ENCODE assay signal across 1 cellular context in the genomic region with DNA sequence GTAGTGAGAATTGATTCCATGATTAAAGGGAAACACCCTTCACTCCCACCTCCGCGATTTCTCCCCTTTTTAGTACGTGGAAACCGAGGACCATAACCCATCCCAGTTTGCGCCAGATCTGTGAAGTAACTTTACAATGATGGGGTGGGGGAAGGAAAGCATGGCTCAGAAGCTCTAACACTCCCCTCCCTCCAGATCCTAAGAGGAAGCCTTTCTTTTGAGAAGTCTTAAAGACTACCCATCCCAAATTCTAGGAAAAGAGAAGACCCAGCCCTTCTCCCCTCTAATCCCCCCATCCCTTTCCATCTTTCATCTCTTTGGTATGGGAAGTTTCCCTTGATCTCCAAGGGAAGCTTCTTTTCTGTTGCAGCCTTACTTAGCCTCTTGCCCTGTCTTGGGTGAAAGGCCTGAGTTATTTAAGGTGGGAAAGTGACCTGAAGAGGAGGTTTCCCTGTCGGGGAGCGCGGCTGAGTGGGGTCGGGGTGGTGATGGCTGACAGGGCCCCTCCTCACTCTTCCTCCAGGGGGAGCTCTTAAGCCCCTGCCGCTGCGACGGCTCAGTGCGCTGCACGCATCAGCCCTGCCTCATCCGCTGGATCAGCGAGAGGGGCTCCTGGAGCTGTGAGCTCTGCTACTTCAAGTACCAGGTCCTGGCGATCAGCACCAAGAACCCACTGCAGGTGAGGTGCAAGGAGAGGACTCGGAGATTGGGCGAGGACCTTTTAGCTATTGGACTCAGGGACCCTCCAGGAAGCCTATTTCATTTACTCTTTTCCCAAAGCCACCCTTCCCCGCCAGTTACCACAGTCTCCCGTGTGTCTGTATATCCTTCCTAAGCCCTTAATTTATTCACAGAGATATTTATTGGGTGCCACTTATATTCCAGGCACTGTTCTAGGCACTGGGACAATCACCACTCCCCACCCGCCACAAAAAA.
TF ChIP-seq lines count a peak whose summit lies in the region.

No MANE protein-coding gene starts in this region.

TF ChIP-seq in neural cell, 6 proteins besides CTCF, POLR2A, EP300 and RAD21 (continued from another document):
- no peak for TF ChIP-seq MXI1 (conservative IDR thresholded peaks at IDR 0.05; ENCODE audit: poor library complexity, severe bottlenecking)
- no peak for TF ChIP-seq EZH2 (IDR thresholded peaks at IDR 0.05; ENCODE audit: borderline replicate concordance, insufficient read depth, low read length, poor library complexity, severe bottlenecking)
- TF ChIP-seq, protein P1, sequence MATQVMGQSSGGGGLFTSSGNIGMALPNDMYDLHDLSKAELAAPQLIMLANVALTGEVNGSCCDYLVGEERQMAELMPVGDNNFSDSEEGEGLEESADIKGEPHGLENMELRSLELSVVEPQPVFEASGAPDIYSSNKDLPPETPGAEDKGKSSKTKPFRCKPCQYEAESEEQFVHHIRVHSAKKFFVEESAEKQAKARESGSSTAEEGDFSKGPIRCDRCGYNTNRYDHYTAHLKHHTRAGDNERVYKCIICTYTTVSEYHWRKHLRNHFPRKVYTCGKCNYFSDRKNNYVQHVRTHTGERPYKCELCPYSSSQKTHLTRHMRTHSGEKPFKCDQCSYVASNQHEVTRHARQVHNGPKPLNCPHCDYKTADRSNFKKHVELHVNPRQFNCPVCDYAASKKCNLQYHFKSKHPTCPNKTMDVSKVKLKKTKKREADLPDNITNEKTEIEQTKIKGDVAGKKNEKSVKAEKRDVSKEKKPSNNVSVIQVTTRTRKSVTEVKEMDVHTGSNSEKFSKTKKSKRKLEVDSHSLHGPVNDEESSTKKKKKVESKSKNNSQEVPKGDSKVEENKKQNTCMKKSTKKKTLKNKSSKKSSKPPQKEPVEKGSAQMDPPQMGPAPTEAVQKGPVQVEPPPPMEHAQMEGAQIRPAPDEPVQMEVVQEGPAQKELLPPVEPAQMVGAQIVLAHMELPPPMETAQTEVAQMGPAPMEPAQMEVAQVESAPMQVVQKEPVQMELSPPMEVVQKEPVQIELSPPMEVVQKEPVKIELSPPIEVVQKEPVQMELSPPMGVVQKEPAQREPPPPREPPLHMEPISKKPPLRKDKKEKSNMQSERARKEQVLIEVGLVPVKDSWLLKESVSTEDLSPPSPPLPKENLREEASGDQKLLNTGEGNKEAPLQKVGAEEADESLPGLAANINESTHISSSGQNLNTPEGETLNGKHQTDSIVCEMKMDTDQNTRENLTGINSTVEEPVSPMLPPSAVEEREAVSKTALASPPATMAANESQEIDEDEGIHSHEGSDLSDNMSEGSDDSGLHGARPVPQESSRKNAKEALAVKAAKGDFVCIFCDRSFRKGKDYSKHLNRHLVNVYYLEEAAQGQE (IDR thresholded peaks at IDR 0.05; ENCODE audit: borderline replicate concordance), result no peak
